In the genomic region with DNA sequence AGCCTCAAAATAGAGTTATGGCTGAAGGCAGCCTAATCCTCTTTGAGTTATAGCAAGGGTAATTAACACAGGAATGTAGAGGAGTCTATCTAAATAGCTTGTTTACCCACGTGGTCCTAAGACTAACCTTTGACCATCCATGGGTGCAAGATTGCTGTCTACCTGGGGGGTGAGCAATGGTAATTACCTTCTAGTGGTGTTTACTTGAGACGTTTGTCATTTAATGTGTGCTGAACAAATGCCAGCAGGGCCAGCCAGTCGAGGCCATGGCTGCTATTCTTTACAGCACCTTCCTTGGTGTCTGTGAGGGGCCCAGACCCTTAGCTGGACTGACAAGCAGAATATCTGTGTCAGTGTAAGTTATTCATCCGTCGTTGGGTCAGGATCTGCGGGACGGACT, we compare ENCODE assay signal across 1 cellular context.
TF ChIP-seq lines count a peak whose summit lies in the region.

No MANE protein-coding gene starts in this region.

TF ChIP-seq in WTC11, 78 proteins besides CTCF, POLR2A, EP300 and RAD21 (continued from another document):
- TF ChIP-seq PRDM15 (CRISPR knock-in tag; IDR thresholded peaks at IDR 0.05) = no peak
- TF ChIP-seq, protein P1, sequence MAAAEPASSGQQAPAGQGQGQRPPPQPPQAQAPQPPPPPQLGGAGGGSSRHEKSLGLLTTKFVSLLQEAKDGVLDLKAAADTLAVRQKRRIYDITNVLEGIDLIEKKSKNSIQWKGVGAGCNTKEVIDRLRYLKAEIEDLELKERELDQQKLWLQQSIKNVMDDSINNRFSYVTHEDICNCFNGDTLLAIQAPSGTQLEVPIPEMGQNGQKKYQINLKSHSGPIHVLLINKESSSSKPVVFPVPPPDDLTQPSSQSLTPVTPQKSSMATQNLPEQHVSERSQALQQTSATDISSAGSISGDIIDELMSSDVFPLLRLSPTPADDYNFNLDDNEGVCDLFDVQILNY (CRISPR knock-in tag; IDR thresholded peaks at IDR 0.05) = no peak
